1 cellular context compared by ENCODE assay signal in genomic region chr11:15884792-15885540, GRCh38.
TF ChIP-seq lines count a peak whose summit lies in the region.

No MANE protein-coding gene starts in this region.

TF ChIP-seq in K562, 482 proteins besides CTCF, POLR2A, EP300 and RAD21 (continued from another document):
- TF ChIP-seq, protein P1, sequence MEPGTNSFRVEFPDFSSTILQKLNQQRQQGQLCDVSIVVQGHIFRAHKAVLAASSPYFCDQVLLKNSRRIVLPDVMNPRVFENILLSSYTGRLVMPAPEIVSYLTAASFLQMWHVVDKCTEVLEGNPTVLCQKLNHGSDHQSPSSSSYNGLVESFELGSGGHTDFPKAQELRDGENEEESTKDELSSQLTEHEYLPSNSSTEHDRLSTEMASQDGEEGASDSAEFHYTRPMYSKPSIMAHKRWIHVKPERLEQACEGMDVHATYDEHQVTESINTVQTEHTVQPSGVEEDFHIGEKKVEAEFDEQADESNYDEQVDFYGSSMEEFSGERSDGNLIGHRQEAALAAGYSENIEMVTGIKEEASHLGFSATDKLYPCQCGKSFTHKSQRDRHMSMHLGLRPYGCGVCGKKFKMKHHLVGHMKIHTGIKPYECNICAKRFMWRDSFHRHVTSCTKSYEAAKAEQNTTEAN (CRISPR knock-in tag; IDR thresholded peaks at IDR 0.05): no peak
- TF ChIP-seq CTBP1 (IDR thresholded peaks at IDR 0.05; ENCODE audit: borderline replicate concordance): no peak; the same call in 1 of the 2 replicates
- TF ChIP-seq CBX3 (IDR thresholded peaks at IDR 0.05; ENCODE audit: borderline replicate concordance in 1 of 2, low read length in 2 of 2): 0 out of 3 replicates have a peak, but pooled peaks of 1 of the 2 experiments have one; percentile 26
- no peak for TF ChIP-seq JUND (IDR thresholded peaks at IDR 0.05; ENCODE audit: borderline replicate concordance, low read depth, low read length)
- TF ChIP-seq JUND (tag; IDR thresholded peaks at IDR 0.05; ENCODE audit: borderline replicate concordance, low read depth, low read length): peak; percentile 23; the same call in 1 of the 3 replicates
- TF ChIP-seq ADNP (tag; IDR thresholded peaks at IDR 0.05): peak; percentile 73; the same call in 1 of the 2 replicates
- TF ChIP-seq, protein P2, sequence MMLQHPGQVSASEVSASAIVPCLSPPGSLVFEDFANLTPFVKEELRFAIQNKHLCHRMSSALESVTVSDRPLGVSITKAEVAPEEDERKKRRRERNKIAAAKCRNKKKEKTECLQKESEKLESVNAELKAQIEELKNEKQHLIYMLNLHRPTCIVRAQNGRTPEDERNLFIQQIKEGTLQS (IDR thresholded peaks at IDR 0.05): peak; percentile 41; the same call in 1 of the 2 replicates
- TF ChIP-seq, protein P2 (CRISPR knock-in tag; conservative IDR thresholded peaks at IDR 0.05): no peak
- 0 out of 2 replicates have a peak, but pooled peaks have one; percentile 20 for TF ChIP-seq ATF7 (IDR thresholded peaks at IDR 0.05)
- peak; percentile 40; the same call in 1 of the 2 replicates for TF ChIP-seq DPF2 (IDR thresholded peaks at IDR 0.05)
- peak; percentile 98 for TF ChIP-seq RBM25 (IDR thresholded peaks at IDR 0.05; ENCODE audit: low read depth, low read length, severe bottlenecking)
- TF ChIP-seq BRD9 (IDR thresholded peaks at IDR 0.05; ENCODE audit: low read depth, partially characterized antibody): peak; percentile 68
- TF ChIP-seq MAFF (IDR thresholded peaks at IDR 0.05; ENCODE audit: low read length): no peak
- TF ChIP-seq KDM1A (IDR thresholded peaks at IDR 0.05): peak; percentile 70 to 76
- peak; percentile 16; the same call in 1 of the 2 replicates for TF ChIP-seq ARID1B (IDR thresholded peaks at IDR 0.05)
- TF ChIP-seq SMARCA5 (IDR thresholded peaks at IDR 0.05): peak; percentile 59; the same call in 1 of the 2 replicates
- TF ChIP-seq MEIS2 (IDR thresholded peaks at IDR 0.05; ENCODE audit: partially characterized antibody): peak; percentile 79
- TF ChIP-seq ZFP36 (IDR thresholded peaks at IDR 0.05; ENCODE audit: low read depth, low read length, partially characterized antibody): peak; percentile 69
- no peak for TF ChIP-seq CCAR2 (IDR thresholded peaks at IDR 0.05; ENCODE audit: low read depth, low read length)
- no peak for TF ChIP-seq ZBED1 (IDR thresholded peaks at IDR 0.05)
- TF ChIP-seq, protein P3, sequence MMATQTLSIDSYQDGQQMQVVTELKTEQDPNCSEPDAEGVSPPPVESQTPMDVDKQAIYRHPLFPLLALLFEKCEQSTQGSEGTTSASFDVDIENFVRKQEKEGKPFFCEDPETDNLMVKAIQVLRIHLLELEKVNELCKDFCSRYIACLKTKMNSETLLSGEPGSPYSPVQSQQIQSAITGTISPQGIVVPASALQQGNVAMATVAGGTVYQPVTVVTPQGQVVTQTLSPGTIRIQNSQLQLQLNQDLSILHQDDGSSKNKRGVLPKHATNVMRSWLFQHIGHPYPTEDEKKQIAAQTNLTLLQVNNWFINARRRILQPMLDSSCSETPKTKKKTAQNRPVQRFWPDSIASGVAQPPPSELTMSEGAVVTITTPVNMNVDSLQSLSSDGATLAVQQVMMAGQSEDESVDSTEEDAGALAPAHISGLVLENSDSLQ (IDR thresholded peaks at IDR 0.05): peak; percentile 50
